23 cellular contexts compared by ENCODE assay signal in the genomic region with DNA sequence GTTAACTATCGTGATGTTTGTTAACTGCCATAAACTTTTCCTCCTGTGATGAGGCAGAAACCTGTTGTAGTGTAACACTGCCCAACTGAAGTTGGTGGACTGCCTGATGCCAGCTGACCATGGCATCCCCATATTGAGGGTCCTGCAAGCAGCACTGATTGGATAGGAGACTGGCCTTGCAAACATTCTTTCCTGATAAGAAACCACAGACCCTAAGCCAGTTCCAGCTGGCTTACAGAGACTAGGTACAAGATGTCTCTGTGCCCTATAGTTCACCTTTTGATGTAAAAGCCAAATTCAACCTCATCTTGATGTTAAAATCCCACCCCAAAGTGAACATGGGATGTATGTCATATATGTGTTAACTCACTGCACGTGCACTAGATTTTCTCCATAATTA.
DNase-seq lines count a peak whose midpoint lies in the region; FAIRE-seq and TF ChIP-seq lines count a peak whose summit lies in the region.
"Had no signal": no experiment of that assay in that cellular context is flagged by ENCODE, and none has a peak within 500 bp of the region (broad histone marks: within the 10 kb centered on the region; RNA-seq: fewer than 3 reads in every experiment).

No MANE protein-coding gene starts in this region.

- no peak for TF ChIP-seq CTCF in Calu3 (IDR thresholded peaks at IDR 0.05; ENCODE audit: unreplicated experiment)
- no peak for TF ChIP-seq CTCF in bronchial epithelial cell (IDR thresholded peaks at IDR 0.05; ENCODE audit: insufficient read depth, low read length, severe bottlenecking)
- TF ChIP-seq CTCF in nephron (IDR thresholded peaks at IDR 0.05; ENCODE audit: unreplicated experiment in 3 of 3): no peak
- no peak for TF ChIP-seq CTCF in H9 (conservative IDR thresholded peaks at IDR 0.05)
- no peak for TF ChIP-seq CTCF in vagina (IDR thresholded peaks at IDR 0.05)

- no CpG with 5 or more reads among the region's 2 CpGs for WGBS in H9 (ENCODE audit: extremely low coverage, insufficient read length, low lambda C conversion rate)

- H3K27me3 Mint-ChIP-seq in Calu3 (ENCODE audit: unreplicated experiment) (no peaks in the 10 kb centered on the region), nephron (ENCODE audit: low read depth) (no peaks in the 10 kb centered on the region), H9 (ENCODE audit: low read depth) (no peaks in the 10 kb centered on the region)
- H3K27me3 Mint-ChIP-seq: CD4-positive, CD25-positive, alpha-beta regulatory T cell had no signal

- H3K23ac ChIP-seq in H9 (ENCODE audit: insufficient read length, low read depth, low read length): no peak overlapping the region

- no TSS peak for BruUV-seq in Calu3 (replicated peaks; lab: Mats Ljungman, UMichigan)

- no peak overlapping the region for H3T11ph ChIP-seq in H9 (ENCODE audit: low read length)

- peak; percentile 13 for FAIRE-seq in bronchial epithelial cell (lab: Jason Lieb, UNC)
- FAIRE-seq: A204.1, D721Med, G401.6, K562 had no signal

- H4K20me1 ChIP-seq in H9 (ENCODE audit: control insufficient read depth, insufficient read depth, insufficient read length): no peaks in the 10 kb centered on the region
- H4K20me1 ChIP-seq: BLaER1 had no signal

- no peak overlapping the region for H2BK12ac ChIP-seq in H9 (ENCODE audit: insufficient read length, low read depth, low read length)

- H3K79me1 ChIP-seq in H9 (ENCODE audit: insufficient read depth, low read depth, low read length, poor library complexity, severe bottlenecking): no peaks in the 10 kb centered on the region

- H3K27me3 ChIP-seq in SJCRH30 (no peaks in the 10 kb centered on the region), bronchial epithelial cell (ENCODE audit: control insufficient read depth, insufficient read depth, low read length) (no peaks in the 10 kb centered on the region), H9 (ENCODE audit: insufficient read depth, low read length) (no peaks in the 10 kb centered on the region), vagina (no peaks in the 10 kb centered on the region)
- H3K27me3 ChIP-seq: BLaER1 had no signal

- no peak overlapping the region for H4K91ac ChIP-seq in H9 (ENCODE audit: insufficient read length, low read depth, low read length)

- no peak overlapping the region for H4K5ac ChIP-seq in H9 (ENCODE audit: insufficient read length, low read depth, low read length)

- H3K4me3 ChIP-seq in SJCRH30 (peak overlapping the region; percentile 35; the same call in 1 of the 2 replicates), bronchial epithelial cell (ENCODE audit: low read depth, low read length) (no peak overlapping the region), vagina (no peak overlapping the region)
- H3K4me3 ChIP-seq: BLaER1, K562 had no signal

- intact Hi-C loops in Calu3 (cut with micrococcal nuclease; ENCODE audit: unreplicated experiment): no loop called here
- intact Hi-C loops in vagina (cut with DNase I): no loop called here

- H2BK20ac ChIP-seq in H9 (ENCODE audit: low read depth, low read length, poor library complexity, severe bottlenecking): no peak overlapping the region

- H3K9ac ChIP-seq in H9 (ENCODE audit: extremely low read depth, insufficient read length, low read length): no peak overlapping the region
- H3K9ac ChIP-seq: BLaER1 had no signal

- no peak overlapping the region for H3K14ac ChIP-seq in H9 (ENCODE audit: insufficient read depth, low read length)

- H2BK5ac ChIP-seq in H9 (ENCODE audit: insufficient read length, low read length): no peak overlapping the region

- no peak for DNase-seq in Calu3
- peak in 1 of 2 experiments; percentile 25 for DNase-seq in SJCRH30
- DNase-seq in bronchial epithelial cell (ENCODE audit: low read depth): no peak
- no peak for DNase-seq in SKM-1 (lab: John Stamatoyannopoulos, UW; ENCODE audit: unreplicated experiment)
- DNase-seq in H9: no peak
- no peak for DNase-seq in vagina (ENCODE audit: extremely low spot score in 2 of 2)
- no peak for DNase-seq in DMS114 treated with DMSO at 0.1 percent for 48 hours (lab: John Stamatoyannopoulos, UW; ENCODE audit: unreplicated experiment)
- DNase-seq: CD4-positive, CD25-positive, alpha-beta regulatory T cell; GOT3; Kasumi-1; NCI-H1105 treated with DMSO at 0.1 percent for 48 hours; NCI-H146; NCI-H1930; NCI-H510A; NCI-H69; SHP77 treated with DMSO at 0.1 percent for 48 hours had no signal

- H3K79me2 ChIP-seq in H9 (ENCODE audit: insufficient read depth, low read length): no peaks in the 10 kb centered on the region

- H3K23me2 ChIP-seq in H9 (ENCODE audit: insufficient read length, low read depth, low read length, poor library complexity, severe bottlenecking): no peaks in the 10 kb centered on the region

- H3K56ac ChIP-seq in H9 (ENCODE audit: insufficient read length, low read depth, low read length): no peak overlapping the region

- no peak overlapping the region for H2AFZ ChIP-seq in H9 (ENCODE audit: low read length)

- TF ChIP-seq POLR2A in vagina (IDR thresholded peaks at IDR 0.05): no peak

- H3K36me3 Mint-ChIP-seq in Calu3 (ENCODE audit: insufficient read depth, unreplicated experiment): no peaks in the 10 kb centered on the region
- no peaks in the 10 kb centered on the region for H3K36me3 Mint-ChIP-seq in nephron (ENCODE audit: low read depth)
- no peaks in the 10 kb centered on the region; a peak in 1 of 7 replicates for H3K36me3 Mint-ChIP-seq in H9 (ENCODE audit: insufficient read depth in 1 of 3, low read depth in 3 of 3)
- H3K36me3 Mint-ChIP-seq: CD4-positive, CD25-positive, alpha-beta regulatory T cell had no signal

- H3K4me1 Mint-ChIP-seq in Calu3 (ENCODE audit: low read depth, unreplicated experiment) (peaks cover 12% of the 10 kb centered on the region), nephron (peaks cover 44% of the 10 kb centered on the region), H9 (peaks cover 8 to 11% of the 10 kb centered on the region in 2 experiments)

- H3K27ac Mint-ChIP-seq in Calu3 (ENCODE audit: unreplicated experiment): peak overlapping the region; percentile 31
- peak overlapping the region; percentile 78 to 84 (median 83) for H3K27ac Mint-ChIP-seq in nephron
- no peak overlapping the region; a peak in 1 of 7 replicates for H3K27ac Mint-ChIP-seq in H9
- H3K27ac Mint-ChIP-seq: CD4-positive, CD25-positive, alpha-beta regulatory T cell had no signal

- no peak overlapping the region for H3K18ac ChIP-seq in H9 (ENCODE audit: insufficient read length, low read depth, low read length)

- H2AK5ac ChIP-seq in H9 (ENCODE audit: insufficient read length, low read length): no peak overlapping the region

- H3K9me3 Mint-ChIP-seq in Calu3 (ENCODE audit: low read depth, unreplicated experiment): no peaks in the 10 kb centered on the region
- H3K9me3 Mint-ChIP-seq in nephron: no peaks in the 10 kb centered on the region
- no peaks in the 10 kb centered on the region for H3K9me3 Mint-ChIP-seq in H9

- H3K4me1 ChIP-seq in SJCRH30 (peaks cover 38% of the 10 kb centered on the region), H9 (ENCODE audit: insufficient read depth, low read length) (no peaks in the 10 kb centered on the region; the same call in 1 of the 2 replicates), vagina (no peaks in the 10 kb centered on the region)
- H3K4me1 ChIP-seq: BLaER1 had no signal

- no peak overlapping the region for H2BK120ac ChIP-seq in H9 (ENCODE audit: low read depth, low read length, poor library complexity, severe bottlenecking)

- no peak overlapping the region for H2BK15ac ChIP-seq in H9 (ENCODE audit: low read depth, low read length)

- H3K4me3 Mint-ChIP-seq in Calu3 (ENCODE audit: low read depth, unreplicated experiment) (no peak overlapping the region), nephron (no peak overlapping the region), H9 (no peak overlapping the region)
- H3K4me3 Mint-ChIP-seq: CD4-positive, CD25-positive, alpha-beta regulatory T cell had no signal

- no peak overlapping the region for H4K8ac ChIP-seq in H9 (replicated peaks; ENCODE audit: insufficient read length, low read depth, low read length)

- CTCF ChIA-PET in Calu3 (lab: Charles Lee): no interaction called here

- H3K9me3 ChIP-seq in SJCRH30 (replicated peaks) (no peaks in the 10 kb centered on the region; the same call in 1 of the 2 replicates), H9 (ENCODE audit: control insufficient read depth, low read depth, low read length) (no peaks in the 10 kb centered on the region), vagina (no peaks in the 10 kb centered on the region)
- H3K9me3 ChIP-seq: BLaER1 had no signal

- no peak overlapping the region for H3K4me2 ChIP-seq in H9 (ENCODE audit: insufficient read depth, insufficient read length, low read length)
- H3K4me2 ChIP-seq: BLaER1 had no signal

- H3K4ac ChIP-seq in H9 (ENCODE audit: low read depth, low read length): no peak overlapping the region

- H3K27ac ChIP-seq in SJCRH30 (peak overlapping the region; percentile 91), H9 (ENCODE audit: insufficient read length, low read depth, low read length) (no peak overlapping the region), vagina (no peak overlapping the region)
- H3K27ac ChIP-seq: BLaER1, RWPE1 had no signal

- no peaks in the 10 kb centered on the region for H3K36me3 ChIP-seq in SJCRH30
- no peaks in the 10 kb centered on the region for H3K36me3 ChIP-seq in bronchial epithelial cell (ENCODE audit: control insufficient read depth, insufficient read depth, low read length)
- H3K36me3 ChIP-seq in vagina: no peaks in the 10 kb centered on the region
- H3K36me3 ChIP-seq: BLaER1 had no signal

Comparison
In these comparisons a context has a peak if more than half of its experiments do, and no peak if none do; other contexts are left out.
1. H3K27ac Mint-ChIP-seq: peak in Calu3 (single experiment) and nephron (3 of 3); none in H9 (0 of 3).